In genomic region chr4:126937342-126937741, GRCh38 we compare ENCODE assay signal across 22 cellular contexts.
"Had no signal": no experiment of that assay in that cellular context is flagged by ENCODE, and none has a peak within 500 bp of the region (broad histone marks: within the 10 kb centered on the region; RNA-seq: fewer than 3 reads in every experiment).

No MANE protein-coding gene starts in this region.

- H3K9me3 ChIP-seq: colonic mucosa, esophagus squamous epithelium, gastrocnemius medialis, heart right ventricle, left lung had no signal

- H3K4me1 ChIP-seq: colonic mucosa, esophagus squamous epithelium, gastrocnemius medialis, heart right ventricle, left lung had no signal

- H3K27me3 ChIP-seq: colonic mucosa, esophagus squamous epithelium, gastrocnemius medialis, heart right ventricle, left lung had no signal

- H3K27ac ChIP-seq: colonic mucosa, epithelial cell of prostate, esophagus squamous epithelium, gastrocnemius medialis, heart right ventricle, left lung had no signal

- DNase-seq: colonic mucosa; cortex of kidney; effector CD8-positive, alpha-beta T cell; effector memory CD8-positive, alpha-beta T cell; endodermal cell; erythroblast; esophagus squamous epithelium; foreskin melanocyte; gastrocnemius medialis; glutamatergic neuron; head of caudate nucleus; heart right ventricle; hippocampal formation; left cardiac atrium; left lung; left ventricle myocardium superior; mammary epithelial cell; mesendoderm; midbrain had no signal

- H3K36me3 ChIP-seq: colonic mucosa, esophagus squamous epithelium, gastrocnemius medialis, heart right ventricle, left lung had no signal

- H3K4me3 ChIP-seq: colonic mucosa, esophagus squamous epithelium, gastrocnemius medialis, heart right ventricle, left lung, lung had no signal

- ATAC-seq: effector memory CD8-positive, alpha-beta T cell; esophagus mucosa; gastrocnemius medialis; heart right ventricle; left cardiac atrium; left lung; left ventricle myocardium superior had no signal
